1 cellular context compared by ENCODE assay signal in genomic region chr10:77214799-77215198, GRCh38.
TF ChIP-seq lines count a peak whose summit lies in the region.

No MANE protein-coding gene starts in this region.

TF ChIP-seq in SK-N-SH treated with all-trans-retinoic acid at 6 μM for 48 hours, 23 proteins besides CTCF, POLR2A, EP300 and RAD21 (continued from another document):
- TF ChIP-seq PATZ1 (CRISPR knock-in tag; IDR thresholded peaks at IDR 0.05; ENCODE audit: borderline replicate concordance): no peak
